ENCODE assay signal across 10 cellular contexts in the genomic region with DNA sequence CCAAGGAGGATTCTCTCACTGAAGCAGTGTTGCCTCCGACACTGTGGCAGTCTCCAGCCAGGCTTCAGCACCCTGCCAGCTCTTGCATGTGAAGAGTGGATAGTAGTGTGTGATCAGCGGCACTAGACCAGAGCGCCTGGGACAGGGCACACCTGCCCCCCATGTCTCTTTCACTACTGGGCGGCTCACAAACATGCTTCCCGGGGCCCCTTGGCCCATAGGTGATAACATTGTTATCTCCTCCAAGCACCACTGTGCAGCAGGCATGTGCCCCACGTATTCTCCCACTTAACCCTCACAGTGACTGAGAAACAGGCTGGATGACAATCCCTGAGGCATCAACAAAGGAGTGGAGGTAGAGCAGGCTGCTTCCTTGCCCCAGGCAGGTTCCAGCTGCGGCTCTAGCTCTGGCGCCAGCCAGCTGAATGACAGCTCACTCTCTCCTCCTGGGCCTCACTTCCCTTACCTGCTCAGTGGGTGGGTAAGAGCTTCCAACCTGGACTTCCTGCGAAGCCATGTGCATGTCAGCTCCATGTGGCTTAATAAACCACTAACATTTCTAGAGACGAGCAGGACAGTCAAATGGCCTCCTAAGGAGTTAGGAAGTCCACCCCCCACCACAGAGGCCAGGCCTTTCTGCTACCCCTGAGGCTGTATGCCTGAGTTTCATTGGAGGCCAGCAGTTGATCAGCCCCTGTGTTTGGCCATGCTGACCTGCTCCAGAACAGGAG. TPM values are rescaled to one million over a fixed set of nuclear protein-coding genes. Genes with fewer than 3 reads are reported as not detected.
DNase-seq lines count a peak whose midpoint lies in the region; ATAC-seq and TF ChIP-seq lines count a peak whose summit lies in the region.
"Had no signal": no experiment of that assay in that cellular context is flagged by ENCODE, and none has a peak within 500 bp of the region (broad histone marks: within the 10 kb centered on the region; RNA-seq: fewer than 3 reads in every experiment).

No MANE protein-coding gene starts in this region.

- WGBS in transverse colon (ENCODE audit: low coverage in 1 of 2), 2 donors: 50 to 69% methylated on average over 2 to 10 of the region's 10 CpGs

- TF ChIP-seq POLR2A in transverse colon (IDR thresholded peaks at IDR 0.05): no peak

- peaks cover 6% of the 10 kb centered on the region for H3K9me3 Mint-ChIP-seq in activated T-cell treated with anti-CD3 and anti-CD28 coated beads, Interleukin-2, amount 50 U/mL, for 4 hours
- no peaks in the 10 kb centered on the region for H3K9me3 Mint-ChIP-seq in activated naive CD4-positive, alpha-beta T cell treated with anti-CD3 and anti-CD28 coated beads, Interleukin-2, amount 50 U/mL, for 24 hours

- no peaks in the 10 kb centered on the region for H3K27me3 Mint-ChIP-seq in activated T-cell treated with anti-CD3 and anti-CD28 coated beads, Interleukin-2, amount 50 U/mL, for 4 hours (ENCODE audit: low read depth)
- no peaks in the 10 kb centered on the region for H3K27me3 Mint-ChIP-seq in activated naive CD4-positive, alpha-beta T cell treated with anti-CD3 and anti-CD28 coated beads, Interleukin-2, amount 50 U/mL, for 24 hours

- no peak overlapping the region for H3K4me3 ChIP-seq in transverse colon

- H3K4me1 Mint-ChIP-seq in activated T-cell treated with anti-CD3 and anti-CD28 coated beads, Interleukin-2, amount 50 U/mL, for 4 hours (ENCODE audit: low read depth): peaks cover 97% of the 10 kb centered on the region
- H3K4me1 Mint-ChIP-seq in activated naive CD4-positive, alpha-beta T cell treated with anti-CD3 and anti-CD28 coated beads, Interleukin-2, amount 50 U/mL, for 24 hours: peaks cover 95% of the 10 kb centered on the region

- no peak for TF ChIP-seq EP300 in transverse colon (IDR thresholded peaks at IDR 0.05; ENCODE audit: low read depth)

- ATAC-seq in activated T-cell treated with anti-CD3 and anti-CD28 coated beads, Interleukin-2, amount 50 U/mL, for 4 hours: no peak
- ATAC-seq in HG02798 (IDR thresholded peaks at IDR 0.05; ENCODE audit: poor library complexity, unreplicated experiment) (no peak), HG03442 (IDR thresholded peaks at IDR 0.05; ENCODE audit: unreplicated experiment) (no peak)

- no peak for TF ChIP-seq CTCF in transverse colon (IDR thresholded peaks at IDR 0.05)

- H3K27me3 ChIP-seq in layer of hippocampus (ENCODE audit: control insufficient read depth, insufficient read depth, low read length) (no peaks in the 10 kb centered on the region), transverse colon (no peaks in the 10 kb centered on the region)

- peak overlapping the region; percentile 51 for H3K4me3 Mint-ChIP-seq in activated T-cell treated with anti-CD3 and anti-CD28 coated beads, Interleukin-2, amount 50 U/mL, for 4 hours
- H3K4me3 Mint-ChIP-seq in activated naive CD4-positive, alpha-beta T cell treated with anti-CD3 and anti-CD28 coated beads, Interleukin-2, amount 50 U/mL, for 24 hours: peak overlapping the region; percentile 61

- intact Hi-C loops in transverse colon (cut with DNase I; ENCODE audit: low total_unique reads): loop anchor here (10.0 kb wide), 1 partner anchor 70 kb away; no protein-coding TSS in a partner anchor

- peak; percentile 42 for DNase-seq in activated T-cell treated with anti-CD3 and anti-CD28 coated beads, Interleukin-2, amount 50 U/mL, for 4 hours
- no peak for DNase-seq in activated T-cell treated with anti-CD3 and anti-CD28 coated beads for 4 hours
- DNase-seq in transverse colon: peak; percentile 57
- no peak for DNase-seq in DMS53 treated with DMSO at 0.1 percent for 48 hours (lab: John Stamatoyannopoulos, UW; ENCODE audit: unreplicated experiment)
- DNase-seq: DMS 273 treated with DMSO at 0.1 percent for 48 hours had no signal

- H3K36me3 ChIP-seq in transverse colon: no peaks in the 10 kb centered on the region

- H3K27ac Mint-ChIP-seq in activated naive CD4-positive, alpha-beta T cell treated with anti-CD3 and anti-CD28 coated beads, Interleukin-2, amount 50 U/mL, for 24 hours: peak overlapping the region; percentile 98

- no peaks in the 10 kb centered on the region for H3K9me3 ChIP-seq in transverse colon

- peak overlapping the region; percentile 93 for H3K27ac ChIP-seq in layer of hippocampus (ENCODE audit: low read depth, low read length)
- H3K27ac ChIP-seq in transverse colon: peak overlapping the region; percentile 85 to 96 (median 91)
- H3K27ac ChIP-seq: parathyroid adenoma had no signal

- in situ Hi-C loops in transverse colon (cut with MboI; ENCODE audit: low pct_ligation_motif_present in 1 of 4, low pct_unique_long_range_greater_than_20kb in 1 of 4, low sequenced_read_pairs in 3 of 4): no loop called here

- H3K4me1 ChIP-seq in transverse colon: peaks cover 66 to 99% (median 71%) of the 10 kb centered on the region in 4 donors

- peaks cover 4% of the 10 kb centered on the region for H3K36me3 Mint-ChIP-seq in activated T-cell treated with anti-CD3 and anti-CD28 coated beads, Interleukin-2, amount 50 U/mL, for 4 hours (ENCODE audit: insufficient read depth)
- peaks cover 3% of the 10 kb centered on the region for H3K36me3 Mint-ChIP-seq in activated naive CD4-positive, alpha-beta T cell treated with anti-CD3 and anti-CD28 coated beads, Interleukin-2, amount 50 U/mL, for 24 hours

RNA-seq across cellular contexts. Expression of a gene that starts 37.8 kb away (rescaled TPM):
- 10 to 100 TPM; 75.0 to 82.8 (median 81.8) TPM for total RNA-seq in activated T-cell treated with anti-CD3 and anti-CD28 coated beads, Interleukin-2, amount 50 U/mL, for 4 hours
- total RNA-seq in transverse colon: 10 to 100 TPM; 39.0 to 81.2 (median 68.8) TPM

Comparison
In these comparisons a context has a peak if more than half of its experiments do, and no peak if none do; other contexts are left out.
1. DNase-seq: peak in activated T-cell treated with anti-CD3 and anti-CD28 coated beads, Interleukin-2, amount 50 U/mL, for 4 hours (single experiment) and transverse colon (single experiment); none in activated T-cell treated with anti-CD3 and anti-CD28 coated beads for 4 hours (single experiment) and DMS53 treated with DMSO at 0.1 percent for 48 hours (single experiment).